In the genomic region with DNA sequence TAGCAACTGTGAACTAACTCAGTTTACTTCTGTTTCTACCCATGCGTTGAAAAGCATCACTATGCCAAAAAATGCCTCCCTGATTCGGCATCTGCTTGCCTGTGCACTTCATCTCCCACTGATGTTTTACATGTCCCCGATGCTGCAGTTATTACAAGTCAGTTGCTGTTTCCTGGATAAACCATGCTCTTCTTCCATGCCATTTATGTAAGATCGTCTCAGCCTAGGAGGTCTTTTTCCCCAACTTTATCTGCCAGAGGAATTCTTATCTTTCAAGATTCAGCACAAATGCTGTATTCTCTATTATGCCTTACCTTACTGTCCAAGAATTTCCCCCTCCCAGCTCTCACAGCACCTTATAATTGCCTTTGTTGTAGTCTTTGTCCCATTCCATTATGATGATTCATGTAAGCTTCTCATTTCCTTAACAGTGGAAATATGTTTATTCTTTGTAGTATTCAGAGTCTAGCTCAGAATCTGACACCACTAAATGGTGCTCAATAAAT, we compare ENCODE assay signal across 11 cellular contexts. TPM values are rescaled to one million over a fixed set of nuclear protein-coding genes. Genes with fewer than 3 reads are reported as not detected.
DNase-seq lines count a peak whose midpoint lies in the region; ATAC-seq, FAIRE-seq and TF ChIP-seq lines count a peak whose summit lies in the region.
"Had no signal": no experiment of that assay in that cellular context is flagged by ENCODE, and none has a peak within 500 bp of the region (broad histone marks: within the 10 kb centered on the region; RNA-seq: fewer than 3 reads in every experiment).

No MANE protein-coding gene starts in this region.

- dilution Hi-C loops in endothelial cell of umbilical vein (cut with MboI; ENCODE audit: extremely low pct_ligation_motif_present, low sequenced_read_pairs) = no loop called here

- TF ChIP-seq CTCF in endothelial cell of umbilical vein (IDR thresholded peaks at IDR 0.05; ENCODE audit: extremely low read depth in 1 of 2, insufficient read depth in 1 of 2, low read depth in 1 of 2, low read length in 2 of 2) = no peak

- TF ChIP-seq POLR2A in endothelial cell of umbilical vein (IDR thresholded peaks at IDR 0.05; ENCODE audit: low read depth, low read length) = no peak

- intact Hi-C loops in endothelial cell of umbilical vein (cut with micrococcal nuclease) = loop anchor here (1.0 to 2.0 kb wide), 6 partner anchors 18 to 259 kb away; a partner anchor contains a TSS

- no TSS peak for BruUV-seq in endothelial cell of umbilical vein (replicated peaks; lab: Mats Ljungman, UMichigan)

- H2BK5ac ChIP-seq in neuronal stem cell (ENCODE audit: low read length) = no peak overlapping the region

- ATAC-seq in HG03439 (IDR thresholded peaks at IDR 0.05; ENCODE audit: unreplicated experiment) (no peak), HG03139 (IDR thresholded peaks at IDR 0.05; ENCODE audit: unreplicated experiment) (no peak), GM21619 (IDR thresholded peaks at IDR 0.05; ENCODE audit: unreplicated experiment) (no peak), HG03196 (IDR thresholded peaks at IDR 0.05; ENCODE audit: unreplicated experiment) (no peak)

- no peaks in the 10 kb centered on the region for H3K79me1 ChIP-seq in neuronal stem cell (ENCODE audit: low read depth, low read length)

- no peak overlapping the region for H2BK120ac ChIP-seq in neuronal stem cell (ENCODE audit: low read depth, low read length)

- no peak overlapping the region for H2BK15ac ChIP-seq in neuronal stem cell (ENCODE audit: low read length)

- POLR2A ChIA-PET in endothelial cell of umbilical vein (lab: Charles Lee) = interaction anchor here (0.7 to 1.0 kb wide), 3 partner anchors 27 to 332 kb away, joined by 3 to 6 read pairs (median 3); a partner anchor contains a TSS

- peaks cover 2% of the 10 kb centered on the region for H3K9me1 ChIP-seq in endothelial cell of umbilical vein (replicated peaks; ENCODE audit: control insufficient read depth, extremely low read depth, insufficient read depth, low read length)

- H3K27me3 ChIP-seq in endothelial cell of umbilical vein (ENCODE audit: control insufficient read depth in 2 of 2, insufficient read depth in 2 of 2, low read length in 2 of 2) = no peaks in the 10 kb centered on the region
- H3K27me3 ChIP-seq in neuronal stem cell (ENCODE audit: control insufficient read depth in 3 of 3, insufficient read depth in 3 of 3, low read depth in 1 of 3, low read length in 3 of 3) = no peaks in the 10 kb centered on the region

- FAIRE-seq in endothelial cell of umbilical vein (lab: Jason Lieb, UNC) = peak; percentile 78

- peak overlapping the region; percentile 100 for H3K27ac ChIP-seq in endothelial cell of umbilical vein (ENCODE audit: insufficient read depth, low read depth, low read length)
- no peak overlapping the region for H3K27ac ChIP-seq in neuronal stem cell (replicated peaks; ENCODE audit: low read length)

- no peak overlapping the region for H2AK5ac ChIP-seq in neuronal stem cell (ENCODE audit: low read depth, low read length)

- H3K4me1 ChIP-seq in endothelial cell of umbilical vein (ENCODE audit: control insufficient read depth, extremely low read depth, insufficient read depth, low read length) = peaks cover 64% of the 10 kb centered on the region
- H3K4me1 ChIP-seq in neuronal stem cell (ENCODE audit: control insufficient read depth in 2 of 2, insufficient read depth in 1 of 2, low read depth in 1 of 2, low read length in 2 of 2) = peaks cover 0 to 3% of the 10 kb centered on the region in 2 donors

- DNase-seq in G401 (ENCODE audit: low spot score) (peak; percentile 73), NCI-H226 (peak; percentile 93), endothelial cell of umbilical vein (ENCODE audit: low read depth, low spot score) (peak; percentile 88), neuronal stem cell (ENCODE audit: low spot score) (peak; percentile 3)
- DNase-seq: activated effector memory CD4-positive, alpha-beta T cell treated with anti-CD3 and anti-CD28 coated beads, Interleukin-2, amount 50 U/mL, for 16 hours; stimulated activated CD4-positive, alpha-beta T cell treated with anti-CD3 and anti-CD28 coated beads, Interleukin-15, amount 100 ng/mL, for 24 hours; T-helper 2 cell had no signal

- no peak overlapping the region for H4K91ac ChIP-seq in neuronal stem cell (ENCODE audit: low read depth, low read length, poor library complexity)

- no peak overlapping the region for H3K4ac ChIP-seq in neuronal stem cell (ENCODE audit: low read length)

- H3K4me3 ChIP-seq in endothelial cell of umbilical vein (replicated peaks in 1 of 3; ENCODE audit: insufficient read depth in 1 of 3, low read depth in 1 of 3, low read length in 3 of 3) = peak overlapping the region in 1 of 3 experiments; percentile 48
- H3K4me3 ChIP-seq in neuronal stem cell (ENCODE audit: low read length in 2 of 2) = no peak overlapping the region

- H3K9me3 ChIP-seq in endothelial cell of umbilical vein (replicated peaks; ENCODE audit: control insufficient read depth, insufficient read depth, low read length) (no peaks in the 10 kb centered on the region), neuronal stem cell (replicated peaks in 1 of 2; ENCODE audit: control insufficient read depth in 2 of 2, insufficient read depth in 1 of 2, low read depth in 1 of 2, low read length in 2 of 2) (no peaks in the 10 kb centered on the region)

- H3K79me2 ChIP-seq in endothelial cell of umbilical vein (ENCODE audit: control insufficient read depth, insufficient read depth, low read length) = peaks cover 26% of the 10 kb centered on the region

- no CpG with 5 or more reads among the region's 4 CpGs for WGBS in neuronal stem cell (ENCODE audit: extremely low coverage in 2 of 2, insufficient read length in 2 of 2, insufficient replicate concordance in 1 of 2), 2 donors

- H3K9ac ChIP-seq in endothelial cell of umbilical vein (replicated peaks; ENCODE audit: extremely low read depth, insufficient read depth, low read length) (peak overlapping the region; percentile 94), neuronal stem cell (ENCODE audit: low read depth, low read length, poor library complexity) (no peak overlapping the region)

- no peaks in the 10 kb centered on the region for H3K36me3 ChIP-seq in endothelial cell of umbilical vein (ENCODE audit: control insufficient read depth in 2 of 2, extremely low read depth in 1 of 2, insufficient read depth in 2 of 2, low read length in 2 of 2)
- H3K36me3 ChIP-seq in neuronal stem cell (replicated peaks in 1 of 2; ENCODE audit: control insufficient read depth in 2 of 2, insufficient read depth in 2 of 2, low read length in 2 of 2) = no peaks in the 10 kb centered on the region

- H4K8ac ChIP-seq in neuronal stem cell (ENCODE audit: low read depth, low read length) = no peak overlapping the region

- no peak overlapping the region for H3K23ac ChIP-seq in neuronal stem cell (ENCODE audit: low read depth, low read length, poor library complexity)

- H3K4me2 ChIP-seq in endothelial cell of umbilical vein (ENCODE audit: insufficient read depth, low read length) (peak overlapping the region; percentile 97), neuronal stem cell (ENCODE audit: insufficient read depth, low read length, poor library complexity, severe bottlenecking) (no peak overlapping the region)

- H4K20me1 ChIP-seq in endothelial cell of umbilical vein (replicated peaks; ENCODE audit: control insufficient read depth, extremely low read depth, insufficient read depth, low read length) = no peaks in the 10 kb centered on the region

- no peak overlapping the region for H3K18ac ChIP-seq in neuronal stem cell (ENCODE audit: low read length)

- peak overlapping the region; percentile 53 for H2AFZ ChIP-seq in endothelial cell of umbilical vein (ENCODE audit: low read depth, low read length)
- no peak overlapping the region for H2AFZ ChIP-seq in neuronal stem cell (ENCODE audit: low read length)

- no peak overlapping the region for H2BK12ac ChIP-seq in neuronal stem cell (ENCODE audit: low read length)

- in situ Hi-C loops in G401 (cut with HindIII; ENCODE audit: low sequenced_read_pairs) = no loop called here

- H3K14ac ChIP-seq in neuronal stem cell (ENCODE audit: low read length) = no peak overlapping the region

- CTCF ChIA-PET in endothelial cell of umbilical vein (lab: Charles Lee) = interaction anchor here (0.7 to 1.5 kb wide), 6 partner anchors 12 to 260 kb away, joined by 3 to 16 read pairs (median 4); a partner anchor contains a TSS

TF ChIP-seq in endothelial cell of umbilical vein, 7 proteins besides CTCF, POLR2A, EP300 and RAD21:
- TF ChIP-seq FOS (IDR thresholded peaks at IDR 0.05; ENCODE audit: borderline replicate concordance, insufficient read depth, low read length) (peak; percentile 85), EZH2 (IDR thresholded peaks at IDR 0.05; ENCODE audit: borderline replicate concordance, low read depth, low read length, severe bottlenecking) (no peak), POLR2AphosphoS5 (IDR thresholded peaks at IDR 0.05; ENCODE audit: insufficient read depth, low read depth, low read length) (peak; percentile 54), GATA2 (IDR thresholded peaks at IDR 0.05; ENCODE audit: insufficient read depth, insufficient read length, low read depth, low read length) (peak; percentile 58), MYC (IDR thresholded peaks at IDR 0.05; ENCODE audit: low read depth, low read length) (no peak), JUN (IDR thresholded peaks at IDR 0.05; ENCODE audit: borderline replicate concordance, insufficient read depth, insufficient read length, low read depth) (peak; percentile 96)
- TF ChIP-seq, protein P1, sequence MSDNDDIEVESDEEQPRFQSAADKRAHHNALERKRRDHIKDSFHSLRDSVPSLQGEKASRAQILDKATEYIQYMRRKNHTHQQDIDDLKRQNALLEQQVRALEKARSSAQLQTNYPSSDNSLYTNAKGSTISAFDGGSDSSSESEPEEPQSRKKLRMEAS (IDR thresholded peaks at IDR 0.05; ENCODE audit: insufficient read depth, insufficient read length) = no peak

RNA-seq across cellular contexts. Expression of a gene that starts 30.0 kb away (rescaled TPM):
- total RNA-seq in G401 (2014; rRNA removed; shearing (Covaris generic)) = 7.5 and 15.5 TPM in 2 replicates
- 72.6 and 77.5 TPM in 2 replicates for total RNA-seq in endothelial cell of umbilical vein
- polyA plus RNA-seq in endothelial cell of umbilical vein = 13.3 and 19.1 TPM in 2 replicates
- polyA plus RNA-seq in endothelial cell of umbilical vein (2011; cell fraction: cytosol; rRNA removed) = 22.6 and 24.2 TPM in 2 replicates
- 24.1 and 31.9 TPM in 2 replicates for polyA plus RNA-seq in endothelial cell of umbilical vein (2011; cell fraction: nucleus; rRNA removed)
- polyA plus RNA-seq in endothelial cell of umbilical vein (2012) = 38.5 and 69.3 TPM in 2 replicates
- polyA minus RNA-seq in endothelial cell of umbilical vein = 43.3 and 49.7 TPM in 2 replicates
- polyA minus RNA-seq in endothelial cell of umbilical vein (2011; cell fraction: cytosol; rRNA and poly(A)+ RNA removed) = 12.3 TPM
- 62.5 and 77.8 TPM in 2 replicates for polyA minus RNA-seq in endothelial cell of umbilical vein (2011; cell fraction: nucleus; rRNA and poly(A)+ RNA removed)
- 20.6 TPM for polyA plus RNA-seq in neuronal stem cell (2013, experiment 1 of 2)
- 21.7 TPM for polyA plus RNA-seq in neuronal stem cell (2013, experiment 2 of 2)

Comparison
In these comparisons a context has a peak if more than half of its experiments do, and no peak if none do; other contexts are left out.
1. DNase-seq: peak in every context shown above with its lines; median percentile 93 in NCI-H226; 88 in endothelial cell of umbilical vein; 73 in G401; 3 in neuronal stem cell.